ENCODE assay signal across 19 cellular contexts in genomic region chr5:65750938-65751337, GRCh38.
"Had no signal": no experiment of that assay in that cellular context is flagged by ENCODE, and none has a peak within 500 bp of the region (broad histone marks: within the 10 kb centered on the region; RNA-seq: fewer than 3 reads in every experiment).

No MANE protein-coding gene starts in this region.

- H3K4me3 Mint-ChIP-seq: mesothelial cell of epicardium; naive thymus-derived CD4-positive, alpha-beta T cell; nephron; neural progenitor cell; stimulated activated memory B cell treated with anti-CD40 and anti-IgM and Interleukin-4, amounts not matched to agents 10 μg/mL and 1 μg/mL and 100 μg/mL, for 72 hours had no signal

- DNase-seq: dorsolateral prefrontal cortex; effector CD4-positive, alpha-beta T cell; head of caudate nucleus; mesenchymal stem cell; mucosa of descending colon; naive thymus-derived CD4-positive, alpha-beta T cell; psoas muscle; right cardiac atrium; spleen; stimulated activated CD4-positive, alpha-beta T cell treated with anti-CD3 and anti-CD28 coated beads, Interleukin-4, amount 100 ng/mL, for 4 hours; stimulated activated naive CD8-positive, alpha-beta T cell treated with anti-CD3 and anti-CD28 coated beads, Interleukin-15, Interleukin-2, amounts not matched to agents 100 U/mL and 50 U/mL, for 24 hours; upper lobe of left lung had no signal

- ATAC-seq: mucosa of descending colon; naive thymus-derived CD4-positive, alpha-beta T cell; psoas muscle; right cardiac atrium; stimulated activated memory B cell treated with anti-CD40 and anti-IgM and Interleukin-4, amounts not matched to agents 10 μg/mL and 1 μg/mL and 100 μg/mL, for 72 hours; stimulated activated naive CD8-positive, alpha-beta T cell treated with anti-CD3 and anti-CD28 coated beads, Interleukin-15, Interleukin-2, amounts not matched to agents 100 U/mL and 50 U/mL, for 24 hours had no signal

- H3K27ac Mint-ChIP-seq: mesothelial cell of epicardium; naive thymus-derived CD4-positive, alpha-beta T cell; nephron; neural progenitor cell; stimulated activated memory B cell treated with anti-CD40 and anti-IgM and Interleukin-4, amounts not matched to agents 10 μg/mL and 1 μg/mL and 100 μg/mL, for 72 hours had no signal

- H3K9me3 ChIP-seq: mucosa of descending colon, psoas muscle, spleen, thoracic aorta, tibial nerve, upper lobe of left lung had no signal

- H3K27ac ChIP-seq: dorsolateral prefrontal cortex, neural progenitor cell, psoas muscle, skin epidermis, spleen, thoracic aorta, tibial nerve, upper lobe of left lung had no signal

- H3K4me1 Mint-ChIP-seq: nephron; neural progenitor cell; stimulated activated memory B cell treated with anti-CD40 and anti-IgM and Interleukin-4, amounts not matched to agents 10 μg/mL and 1 μg/mL and 100 μg/mL, for 72 hours had no signal

- H3K4me3 ChIP-seq: dorsolateral prefrontal cortex, mucosa of descending colon, neural progenitor cell, psoas muscle, skin epidermis, spleen, thoracic aorta, tibial nerve, upper lobe of left lung had no signal

- H3K27me3 Mint-ChIP-seq: stimulated activated memory B cell treated with anti-CD40 and anti-IgM and Interleukin-4, amounts not matched to agents 10 μg/mL and 1 μg/mL and 100 μg/mL, for 72 hours had no signal

- H3K9ac ChIP-seq: neural progenitor cell had no signal

- H3K36me3 ChIP-seq: neural progenitor cell, spleen, thoracic aorta, tibial nerve, upper lobe of left lung had no signal

- H3K9me3 Mint-ChIP-seq: nephron had no signal
